In the genomic region with DNA sequence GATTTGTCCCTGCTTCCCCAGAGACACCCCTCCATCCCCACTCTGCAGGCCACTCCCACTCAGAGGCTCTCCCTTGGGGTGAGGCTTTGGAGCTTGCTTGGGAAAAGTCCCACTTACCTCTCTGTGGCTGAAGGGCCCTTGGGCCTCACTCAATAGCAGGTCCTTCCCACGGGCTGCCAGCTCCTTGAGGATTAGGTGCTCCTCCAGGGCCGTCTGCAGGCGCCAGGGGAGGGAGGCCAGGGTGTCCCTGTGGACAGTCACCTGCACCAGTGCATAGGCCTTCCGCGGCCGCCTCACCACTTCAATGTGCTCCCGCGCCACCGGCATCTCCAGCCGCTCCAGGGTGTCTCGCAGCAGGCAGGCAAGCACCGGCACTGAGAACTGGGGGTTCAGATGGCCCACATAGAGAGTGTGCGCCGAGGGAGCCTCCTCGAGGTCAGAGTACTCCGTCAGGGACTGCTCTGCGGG, we compare ENCODE assay signal across 34 cellular contexts. TPM values are rescaled to one million over a fixed set of nuclear protein-coding genes. Genes with fewer than 3 reads are reported as not detected.
DNase-seq lines count a peak whose midpoint lies in the region; ATAC-seq and TF ChIP-seq lines count a peak whose summit lies in the region.
"Had no signal": no experiment of that assay in that cellular context is flagged by ENCODE, and none has a peak within 500 bp of the region (broad histone marks: within the 10 kb centered on the region; RNA-seq: fewer than 3 reads in every experiment).

No MANE protein-coding gene starts in this region.

- H3K27ac ChIP-seq in Panc1 (ENCODE audit: low read length) (peak overlapping the region; percentile 65; the same call in 1 of the 2 replicates), left lung (peak overlapping the region in 1 of 2 donors; percentile 13), upper lobe of left lung (peak overlapping the region; percentile 8 to 82 (median 72))
- H3K27ac ChIP-seq: colonic mucosa, epithelial cell of prostate, neural progenitor cell, right atrium auricular region, thoracic aorta had no signal

- H3K36me3 Mint-ChIP-seq in activated naive CD4-positive, alpha-beta T cell treated with anti-CD3 and anti-CD28 coated beads, Interleukin-2, amount 50 U/mL, for 72 hours = peaks cover 0 to 8% of the 10 kb centered on the region in 2 donors

- CTCF ChIA-PET in Panc1 (lab: Charles Lee) = no interaction called here

- in situ Hi-C loops in Panc1 (cut with HindIII; ENCODE audit: low pct_unique_long_range_greater_than_20kb, low sequenced_read_pairs) = no loop called here

- H3K27ac Mint-ChIP-seq in activated naive CD4-positive, alpha-beta T cell treated with anti-CD3 and anti-CD28 coated beads, Interleukin-2, amount 50 U/mL, for 72 hours = peak overlapping the region; percentile 77 to 94
- H3K27ac Mint-ChIP-seq: activated CD4-positive, alpha-beta T cell treated with anti-CD3 and anti-CD28 coated beads, Interleukin-2, amount 10 ng/mL, durations not matched to agents 7 days and 5 days; activated naive CD8-positive, alpha-beta T cell treated with anti-CD3 and anti-CD28 coated beads, Interleukin-2, amount 10 ng/mL, durations not matched to agents 7 days and 5 days; CD8-positive, alpha-beta T cell; WTC11 had no signal

- peak in 1 of 4 donors; percentile 29 for TF ChIP-seq EP300 in upper lobe of left lung (IDR thresholded peaks at IDR 0.05)

- H3K4me3 ChIP-seq in Panc1 (ENCODE audit: low read depth in 2 of 2, low read length in 2 of 2) (no peak overlapping the region), left lung (no peak overlapping the region), upper lobe of left lung (peak overlapping the region in 2 of 4 donors; percentile 19 to 25)
- H3K4me3 ChIP-seq: colonic mucosa, neural progenitor cell, right atrium auricular region, thoracic aorta had no signal

- BruUV-seq in Panc1 (replicated peaks; lab: Mats Ljungman, UMichigan) = no TSS peak

- H3K9me3 ChIP-seq in Panc1 (ENCODE audit: control insufficient read depth, insufficient read depth, low read depth, low read length) (no peaks in the 10 kb centered on the region), left lung (no peaks in the 10 kb centered on the region), upper lobe of left lung (no peaks in the 10 kb centered on the region)
- H3K9me3 ChIP-seq: colonic mucosa, right atrium auricular region, thoracic aorta had no signal

- no peak for ATAC-seq in activated naive CD4-positive, alpha-beta T cell treated with anti-CD3 and anti-CD28 coated beads, Interleukin-2, amount 50 U/mL, for 72 hours
- ATAC-seq in Panc1 = no peak
- peak; percentile 90 for ATAC-seq in left lung
- peak; percentile 49 to 85 for ATAC-seq in upper lobe of left lung (ENCODE audit: low FRiP score in 2 of 2)
- ATAC-seq: CD8-positive, alpha-beta T cell; left cardiac atrium; WTC11 had no signal

- TF ChIP-seq CTCF in Panc1 (IDR thresholded peaks at IDR 0.05) = no peak
- TF ChIP-seq CTCF in left lung (IDR thresholded peaks at IDR 0.05) = no peak
- no peak for TF ChIP-seq CTCF in upper lobe of left lung (IDR thresholded peaks at IDR 0.05)

- TF ChIP-seq POLR2A in upper lobe of left lung (IDR thresholded peaks at IDR 0.05) = peak in 1 of 4 donors; percentile 32

- H3K27me3 ChIP-seq in Panc1 (ENCODE audit: control insufficient read depth, insufficient read depth, low read length) (no peaks in the 10 kb centered on the region), left lung (no peaks in the 10 kb centered on the region), upper lobe of left lung (no peaks in the 10 kb centered on the region)
- H3K27me3 ChIP-seq: colonic mucosa, neural progenitor cell, right atrium auricular region had no signal

- H3K9me3 Mint-ChIP-seq in activated naive CD4-positive, alpha-beta T cell treated with anti-CD3 and anti-CD28 coated beads, Interleukin-2, amount 50 U/mL, for 72 hours = no peaks in the 10 kb centered on the region
- H3K9me3 Mint-ChIP-seq: activated CD4-positive, alpha-beta T cell treated with anti-CD3 and anti-CD28 coated beads, Interleukin-2, amount 10 ng/mL, durations not matched to agents 7 days and 5 days; activated naive CD8-positive, alpha-beta T cell treated with anti-CD3 and anti-CD28 coated beads, Interleukin-2, amount 10 ng/mL, durations not matched to agents 7 days and 5 days; CD8-positive, alpha-beta T cell; neural progenitor cell; stimulated activated naive CD8-positive, alpha-beta T cell treated with anti-CD3 and anti-CD28 coated beads, Interleukin-15, amount 100 ng/mL, for 72 hours; WTC11 had no signal

- H3K4me1 ChIP-seq in Panc1 (ENCODE audit: control insufficient read depth, insufficient read depth, low read length) (peaks cover 31% of the 10 kb centered on the region), left lung (no peaks in the 10 kb centered on the region), upper lobe of left lung (peaks cover 0 to 27% (median 17%) of the 10 kb centered on the region in 4 donors)
- H3K4me1 ChIP-seq: colonic mucosa had no signal

- POLR2A ChIA-PET in Panc1 (lab: Charles Lee) = no interaction called here

- intact Hi-C loops in Panc1 (cut with micrococcal nuclease; ENCODE audit: unreplicated experiment) (no loop called here), left lung (cut with DNase I) (no loop called here)

- H3K36me3 ChIP-seq in Panc1 (ENCODE audit: control insufficient read depth, insufficient read depth, low read length) = 0 out of 2 replicates have a peak, but pooled peaks cover 4% of the 10 kb centered on the region
- H3K36me3 ChIP-seq in left lung = peaks cover 0 to 45% of the 10 kb centered on the region in 2 donors
- peaks cover 0 to 21% (median 14%) of the 10 kb centered on the region in 4 donors for H3K36me3 ChIP-seq in upper lobe of left lung
- H3K36me3 ChIP-seq: colonic mucosa, neural progenitor cell had no signal

- WGBS in upper lobe of left lung, 2 donors = 72 to 81% methylated on average over 10 to 13 of the region's 17 CpGs

- no peak for DNase-seq in activated naive CD4-positive, alpha-beta T cell treated with anti-CD3 and anti-CD28 coated beads, Interleukin-2, amount 50 U/mL, for 72 hours (ENCODE audit: low spot score in 2 of 2)
- DNase-seq in activated naive CD4-positive, alpha-beta T cell treated with Interleukin-2 at 50 U/mL for 16 hours = no peak
- DNase-seq in Panc1 (ENCODE audit: low read depth, low spot score) = no peak
- peak; percentile 86 to 88 for DNase-seq in left lung
- peak; percentile 85 to 94 for DNase-seq in upper lobe of left lung
- no peak for DNase-seq in medulla oblongata (ENCODE audit: extremely low spot score)
- DNase-seq in NCI-H226 = no peak
- no peak for DNase-seq in Kasumi-1 (lab: John Stamatoyannopoulos, UW)
- DNase-seq: activated CD4-positive, alpha-beta T cell treated with anti-CD3 and anti-CD28 coated beads, Interleukin-2, amount 10 ng/mL, durations not matched to agents 7 days and 5 days; activated effector memory CD4-positive, alpha-beta T cell treated with Interleukin-2 at 50 U/mL for 16 hours; activated naive CD8-positive, alpha-beta T cell treated with anti-CD3 and anti-CD28 coated beads, Interleukin-2, amount 10 ng/mL, durations not matched to agents 7 days and 5 days; aorta; CD8-positive, alpha-beta T cell; colonic mucosa; DMS153; effector CD8-positive, alpha-beta T cell; hypothalamus; left cardiac atrium; NCI-H1436 treated with DMSO at 0.1 percent for 48 hours; NCI-H2171; NCI-H510A; NK-92 treated with Interleukin-12 subunit alpha and Interleukin-12 subunit beta, amount 100 ng/mL, for 24 hours; PC-3; posterior cingulate gyrus; SHP77; stimulated activated naive CD8-positive, alpha-beta T cell treated with anti-CD3 and anti-CD28 coated beads, Interleukin-15, amount 100 ng/mL, for 72 hours; SW 1271; T1000 had no signal

RNA-seq across cellular contexts. Expression of gene SLFNL1, which starts 1.4 kb away (rescaled TPM):
- total RNA-seq in activated naive CD4-positive, alpha-beta T cell treated with anti-CD3 and anti-CD28 coated beads, Interleukin-2, amount 50 U/mL, for 72 hours = under 1 TPM; 0.11 to 0.39 TPM
- total RNA-seq in Panc1 (2021; ENCODE audit: unreplicated experiment) (0.10 TPM), left lung (1 to 10 TPM in 1 of 2 donors, under 1 TPM in 1; 0.79 to 4.9 TPM), upper lobe of left lung (1 to 10 TPM; 2.2 to 7.8 (median 5.3) TPM)
- polyA plus RNA-seq in Panc1 (2012; ENCODE audit: insufficient read length) = 1.3 TPM
- total RNA-seq: H4, WTC11 had no signal

RNA-seq across cellular contexts. Expression of gene CTPS1, which starts 40.6 kb away (rescaled TPM):
- 10 to 100 TPM; 72.8 to 92.9 TPM for total RNA-seq in activated naive CD4-positive, alpha-beta T cell treated with anti-CD3 and anti-CD28 coated beads, Interleukin-2, amount 50 U/mL, for 72 hours
- 166 TPM for total RNA-seq in Panc1 (2021; ENCODE audit: unreplicated experiment)
- 83.3 TPM for polyA plus RNA-seq in Panc1 (2012; ENCODE audit: insufficient read length)
- 10 to 100 TPM; 20.7 to 39.5 TPM for total RNA-seq in left lung
- 10 to 100 TPM; 12.7 to 32.5 (median 25.0) TPM for total RNA-seq in upper lobe of left lung

Comparison
In these comparisons a context has a peak if more than half of its experiments do, and no peak if none do; other contexts are left out.
1. ATAC-seq: peak in left lung (single experiment) and upper lobe of left lung (2 of 2); none in activated naive CD4-positive, alpha-beta T cell treated with anti-CD3 and anti-CD28 coated beads, Interleukin-2, amount 50 U/mL, for 72 hours (0 of 2) and Panc1 (single experiment).
2. DNase-seq: peak in left lung (2 of 2) and upper lobe of left lung (2 of 2); none in activated naive CD4-positive, alpha-beta T cell treated with anti-CD3 and anti-CD28 coated beads, Interleukin-2, amount 50 U/mL, for 72 hours (0 of 2), activated naive CD4-positive, alpha-beta T cell treated with Interleukin-2 at 50 U/mL for 16 hours (single experiment), Panc1 (single experiment), medulla oblongata (single experiment), NCI-H226 (single experiment) and Kasumi-1 (0 of 2).